8 cellular contexts compared by ENCODE assay signal in genomic region chr22:43088616-43088978, GRCh38. TPM values are rescaled to one million over a fixed set of nuclear protein-coding genes. Genes with fewer than 3 reads are reported as not detected.
DNase-seq lines count a peak whose midpoint lies in the region; ATAC-seq and TF ChIP-seq lines count a peak whose summit lies in the region.

No MANE protein-coding gene starts in this region.

- H3K4me3 ChIP-seq in GM08714 (ENCODE audit: low read length), result peak overlapping the region; percentile 74
- H3K4me3 ChIP-seq in NB4 (ENCODE audit: low read depth, low read length), result peak overlapping the region; percentile 75
- peak overlapping the region; percentile 65 for H3K4me3 ChIP-seq in epithelial cell of esophagus (ENCODE audit: low read length)
- H3K4me3 ChIP-seq in prostate gland, result peak overlapping the region; percentile 69 to 74

- intact Hi-C loops in prostate gland (cut with DNase I), result no loop called here

- H3K27me3 ChIP-seq in prostate gland (replicated peaks; ENCODE audit: insufficient read depth), result no peaks in the 10 kb centered on the region

- TF ChIP-seq CTCF in NB4 (IDR thresholded peaks at IDR 0.05; ENCODE audit: low read depth, low read length) (no peak), epithelial cell of esophagus (IDR thresholded peaks at IDR 0.05; ENCODE audit: insufficient read depth, low read depth, low read length, missing control alignments) (no peak), prostate gland (IDR thresholded peaks at IDR 0.05) (no peak)

- WGBS in prostate gland, result 69% methylated on average over 9 of the region's 9 CpGs

- no peak for ATAC-seq in GM18870 (IDR thresholded peaks at IDR 0.05; ENCODE audit: unreplicated experiment)
- ATAC-seq in GM18909 (IDR thresholded peaks at IDR 0.05; ENCODE audit: poor library complexity, unreplicated experiment), result no peak
- no peak for ATAC-seq in GM21529 (IDR thresholded peaks at IDR 0.05; ENCODE audit: unreplicated experiment)

- no peak for DNase-seq in NB4 (ENCODE audit: low read depth)
- no peak for DNase-seq in epithelial cell of esophagus (ENCODE audit: low read depth)
- DNase-seq in prostate gland (ENCODE audit: low spot score), result no peak
- no peak for DNase-seq in DMS 273 treated with DMSO at 0.1 percent for 48 hours (lab: John Stamatoyannopoulos, UW)

- no peaks in the 10 kb centered on the region for H3K36me3 ChIP-seq in prostate gland

- H3K4me1 ChIP-seq in prostate gland (replicated peaks), result peaks cover 4% of the 10 kb centered on the region

- peak overlapping the region in 1 of 2 donors; percentile 67 for H3K27ac ChIP-seq in prostate gland

- H3K9me3 ChIP-seq in prostate gland, result no peaks in the 10 kb centered on the region

- no peak for TF ChIP-seq POLR2A in NB4 (IDR thresholded peaks at IDR 0.05; ENCODE audit: extremely low read depth, insufficient read length)
- no peak for TF ChIP-seq POLR2A in prostate gland (IDR thresholded peaks at IDR 0.05)

RNA-seq across cellular contexts. Expression of gene TTLL1, which starts 0.6 kb away (rescaled TPM):
- 10 to 100 TPM in 1 of 2 donors, 1 to 10 TPM in 1; 8.8 to 22.3 TPM for total RNA-seq in prostate gland

RNA-seq across cellular contexts. Expression of gene BIK, which starts 22.0 kb away (rescaled TPM):
- total RNA-seq in prostate gland, result 10 to 100 TPM; 22.1 to 68.4 TPM

RNA-seq across cellular contexts. Expression of gene MCAT, which starts 54.6 kb away (rescaled TPM):
- 10 to 100 TPM; 39.1 to 39.9 TPM for total RNA-seq in prostate gland
